ENCODE assay signal across 8 cellular contexts in genomic region chr22:17785185-17786184, GRCh38.
A peak's percentile ranks its signal among the peaks of the same experiment; 100 is the strongest.
DNase-seq lines count a peak whose midpoint lies in the region; ATAC-seq lines count a peak whose summit lies in the region.

No MANE protein-coding gene starts in this region.

- no peak for ATAC-seq in GM21737 (IDR thresholded peaks at IDR 0.05; ENCODE audit: unreplicated experiment)
- ATAC-seq in GM18868 (IDR thresholded peaks at IDR 0.05; ENCODE audit: unreplicated experiment), result no peak

- DNase-seq in Ammon's horn (ENCODE audit: low spot score) (peak; percentile 58), HK-2 (ENCODE audit: unreplicated experiment) (peak; percentile 68), T-helper 2 cell (peak; percentile 42 to 65 (median 60)), iPS-NIHi7 (ENCODE audit: extremely low spot score) (peak; percentile 88)
- peak; percentile 46 to 57 (median 56) for DNase-seq in stimulated activated CD4-positive, alpha-beta T cell treated with anti-CD3 and anti-CD28 coated beads, TNF-alpha, amount 100 ng/mL, for 4 hours (ENCODE audit: low read depth in 3 of 3)

- H3K27ac ChIP-seq in angular gyrus (ENCODE audit: low read depth, low read length), result peak overlapping the region; percentile 38
